Comparison of ENCODE assay signal across 1 cellular context in genomic region chr7:144203086-144203485, GRCh38. TPM values are rescaled to one million over a fixed set of nuclear protein-coding genes. Genes with fewer than 3 reads are reported as not detected.
"Had no signal": no experiment of that assay in that cellular context is flagged by ENCODE, and none has a peak within 500 bp of the region (broad histone marks: within the 10 kb centered on the region; RNA-seq: fewer than 3 reads in every experiment).

No MANE protein-coding gene starts in this region.

RNA-seq across cellular contexts. Expression of gene ARHGEF35, which starts 7.5 kb away (rescaled TPM):
- total RNA-seq: G401 had no signal

RNA-seq across cellular contexts. Expression of gene CTAGE4, which starts 19.8 kb away (rescaled TPM):
- total RNA-seq: G401 had no signal

RNA-seq across cellular contexts. Expression of gene OR2A42, which starts 36.3 kb away (rescaled TPM):
- total RNA-seq: G401 had no signal
